Comparison of ENCODE assay signal across 8 cellular contexts in genomic region chr5:16552666-16553343, GRCh38.
DNase-seq lines count a peak whose midpoint lies in the region; ATAC-seq and TF ChIP-seq lines count a peak whose summit lies in the region.

No MANE protein-coding gene starts in this region.

- peak; percentile 88 for ATAC-seq in HG02610 (IDR thresholded peaks at IDR 0.05; ENCODE audit: unreplicated experiment)

- TF ChIP-seq CTCF in WERI-Rb-1 (IDR thresholded peaks at IDR 0.05; ENCODE audit: low read depth, low read length) = peak; percentile 92

- no peak overlapping the region for H3K27ac ChIP-seq in WERI-Rb-1

- H3K9me3 ChIP-seq in WERI-Rb-1 (ENCODE audit: severe bottlenecking) = no peaks in the 10 kb centered on the region

- DNase-seq in NCI-H345 (lab: John Stamatoyannopoulos, UW) (peak; percentile 47), NCI-H345 treated with DMSO at 0.1 percent for 48 hours (lab: John Stamatoyannopoulos, UW; ENCODE audit: unreplicated experiment) (no peak), MV-4-11 (lab: John Stamatoyannopoulos, UW) (peak; percentile 45), WERI-Rb-1 (peak; percentile 91), left kidney (ENCODE audit: low read depth, low spot score) (peak; percentile 88)
- peak; percentile 1 for DNase-seq in central memory CD4-positive, alpha-beta T cell
- DNase-seq in stimulated activated CD4-positive, alpha-beta T cell treated with anti-CD3 and anti-CD28 coated beads, TNF-alpha, amount 100 ng/mL, for 48 hours (ENCODE audit: low read depth in 3 of 3) = peak; percentile 31 to 56 (median 37)

- no peaks in the 10 kb centered on the region for H3K27me3 ChIP-seq in WERI-Rb-1 (ENCODE audit: insufficient read depth, low read depth, severe bottlenecking)

- no peaks in the 10 kb centered on the region for H3K36me3 ChIP-seq in WERI-Rb-1

- H3K4me3 ChIP-seq in WERI-Rb-1 (ENCODE audit: low read depth, low read length) = no peak overlapping the region
